ENCODE assay signal across 18 cellular contexts in genomic region chr10:79222186-79222585, GRCh38.
A peak's percentile ranks its signal among the peaks of the same experiment; 100 is the strongest.
DNase-seq lines count a peak whose midpoint lies in the region; ATAC-seq and TF ChIP-seq lines count a peak whose summit lies in the region.
"Had no signal": no experiment of that assay in that cellular context is flagged by ENCODE, and none has a peak within 500 bp of the region (broad histone marks: within the 10 kb centered on the region; RNA-seq: fewer than 3 reads in every experiment).

No MANE protein-coding gene starts in this region.

- H3K27ac ChIP-seq in cingulate gyrus (ENCODE audit: low read depth, low read length) (peak overlapping the region; percentile 61), left ventricle myocardium inferior (replicated peaks) (peak overlapping the region; percentile 94), thyroid gland (peak overlapping the region; percentile 78 to 90 (median 86))
- H3K27ac ChIP-seq: colonic mucosa had no signal

- H3K4me1 Mint-ChIP-seq in osteocyte (ENCODE audit: unreplicated experiment) (peaks cover 53% of the 10 kb centered on the region), immature natural killer cell (peaks cover 0 to 6% of the 10 kb centered on the region in 2 donors)
- H3K4me1 Mint-ChIP-seq: activated CD4-positive, alpha-beta T cell treated with anti-CD3 and anti-CD28 coated beads for 36 hours; activated naive CD8-positive, alpha-beta T cell treated with anti-CD3 and anti-CD28 coated beads, Interleukin-2, amount 10 ng/mL, durations not matched to agents 7 days and 5 days had no signal

- peaks cover 17% of the 10 kb centered on the region for H3K36me3 ChIP-seq in left ventricle myocardium inferior
- H3K36me3 ChIP-seq in thyroid gland = peaks cover 15 to 17% of the 10 kb centered on the region in 2 donors
- H3K36me3 ChIP-seq: colonic mucosa had no signal

- H3K36me3 Mint-ChIP-seq in osteocyte (ENCODE audit: unreplicated experiment) (peaks cover 30% of the 10 kb centered on the region), immature natural killer cell (peaks cover 4 to 10% (median 7%) of the 10 kb centered on the region in 3 donors)
- H3K36me3 Mint-ChIP-seq: activated naive CD8-positive, alpha-beta T cell treated with anti-CD3 and anti-CD28 coated beads, Interleukin-2, amount 10 ng/mL, durations not matched to agents 7 days and 5 days had no signal

- no peak for TF ChIP-seq CTCF in left ventricle myocardium inferior (IDR thresholded peaks at IDR 0.05; ENCODE audit: borderline replicate concordance)
- TF ChIP-seq CTCF in osteocyte (IDR thresholded peaks at IDR 0.05) = no peak
- TF ChIP-seq CTCF in thyroid gland (IDR thresholded peaks at IDR 0.05) = no peak

- no peaks in the 10 kb centered on the region for H3K9me3 ChIP-seq in left ventricle myocardium inferior (replicated peaks)
- H3K9me3 ChIP-seq in thyroid gland = no peaks in the 10 kb centered on the region
- H3K9me3 ChIP-seq: colonic mucosa had no signal

- WGBS in thyroid gland, 2 donors = 37 to 46% methylated on average over 7 of the region's 7 CpGs

- H3K4me3 Mint-ChIP-seq in osteocyte (ENCODE audit: unreplicated experiment) (no peak overlapping the region), immature natural killer cell (no peak overlapping the region)
- H3K4me3 Mint-ChIP-seq: activated CD4-positive, alpha-beta T cell treated with anti-CD3 and anti-CD28 coated beads for 36 hours; activated naive CD8-positive, alpha-beta T cell treated with anti-CD3 and anti-CD28 coated beads, Interleukin-2, amount 10 ng/mL, durations not matched to agents 7 days and 5 days; activated T-cell treated with anti-CD3 and anti-CD28 coated beads, Interleukin-2, amount 50 U/mL, for 24 hours; T-helper 1 cell treated with Interleukin-12 subunit alpha and Interleukin-12 subunit beta and Interleukin-4 antibody, amounts not matched to agents 30 μg/mL and 1 μg/mL, for 36 hours had no signal

- H3K9me3 Mint-ChIP-seq in osteocyte (ENCODE audit: unreplicated experiment) (no peaks in the 10 kb centered on the region), immature natural killer cell (no peaks in the 10 kb centered on the region)
- H3K9me3 Mint-ChIP-seq: activated naive CD8-positive, alpha-beta T cell treated with anti-CD3 and anti-CD28 coated beads, Interleukin-2, amount 10 ng/mL, durations not matched to agents 7 days and 5 days; activated T-cell treated with anti-CD3 and anti-CD28 coated beads, Interleukin-2, amount 50 U/mL, for 24 hours; T-helper 1 cell treated with Interleukin-12 subunit alpha and Interleukin-12 subunit beta and Interleukin-4 antibody, amounts not matched to agents 30 μg/mL and 1 μg/mL, for 36 hours had no signal

- H3K4me3 ChIP-seq in left ventricle myocardium inferior = peak overlapping the region; percentile 0
- no peak overlapping the region for H3K4me3 ChIP-seq in thyroid gland (replicated peaks in 1 of 3)
- H3K4me3 ChIP-seq: colonic mucosa had no signal

- ATAC-seq in GM21423 (IDR thresholded peaks at IDR 0.05; ENCODE audit: unreplicated experiment) = no peak
- ATAC-seq: activated CD4-positive, alpha-beta T cell treated with anti-CD3 and anti-CD28 coated beads for 36 hours; stimulated activated naive CD8-positive, alpha-beta T cell treated with anti-CD3 and anti-CD28 coated beads, Interleukin-15, Interleukin-2, amounts not matched to agents 100 U/mL and 50 U/mL, for 24 hours had no signal

- H3K27me3 ChIP-seq in left ventricle myocardium inferior (ENCODE audit: low read depth) (no peaks in the 10 kb centered on the region), thyroid gland (no peaks in the 10 kb centered on the region)
- H3K27me3 ChIP-seq: colonic mucosa had no signal

- H3K27me3 Mint-ChIP-seq in osteocyte (ENCODE audit: unreplicated experiment) (no peaks in the 10 kb centered on the region), immature natural killer cell (ENCODE audit: low read depth in 3 of 3) (peaks cover 0 to 5% (median 0%) of the 10 kb centered on the region in 3 donors)
- H3K27me3 Mint-ChIP-seq: activated CD4-positive, alpha-beta T cell treated with anti-CD3 and anti-CD28 coated beads for 36 hours; activated naive CD8-positive, alpha-beta T cell treated with anti-CD3 and anti-CD28 coated beads, Interleukin-2, amount 10 ng/mL, durations not matched to agents 7 days and 5 days; activated T-cell treated with anti-CD3 and anti-CD28 coated beads, Interleukin-2, amount 50 U/mL, for 24 hours had no signal

- H3K27ac Mint-ChIP-seq in osteocyte (ENCODE audit: unreplicated experiment) (peak overlapping the region; percentile 86), immature natural killer cell (no peak overlapping the region)
- H3K27ac Mint-ChIP-seq: activated CD4-positive, alpha-beta T cell treated with anti-CD3 and anti-CD28 coated beads for 36 hours; activated naive CD8-positive, alpha-beta T cell treated with anti-CD3 and anti-CD28 coated beads, Interleukin-2, amount 10 ng/mL, durations not matched to agents 7 days and 5 days; activated T-cell treated with anti-CD3 and anti-CD28 coated beads, Interleukin-2, amount 50 U/mL, for 24 hours; T-helper 1 cell treated with Interleukin-12 subunit alpha and Interleukin-12 subunit beta and Interleukin-4 antibody, amounts not matched to agents 30 μg/mL and 1 μg/mL, for 36 hours had no signal

- DNase-seq in left ventricle myocardium inferior = no peak
- DNase-seq in osteocyte (ENCODE audit: extremely low spot score, unreplicated experiment) = no peak
- peak; percentile 70 to 74 for DNase-seq in thyroid gland
- DNase-seq in SKM-1 treated with dmso at 0.1 percent for 144 hours (lab: John Stamatoyannopoulos, UW; ENCODE audit: unreplicated experiment) = no peak
- no peak for DNase-seq in immature natural killer cell
- DNase-seq in midbrain (lab: John Stamatoyannopoulos, UW) = no peak
- DNase-seq: activated CD4-positive, alpha-beta T cell treated with anti-CD3 and anti-CD28 coated beads for 36 hours; activated naive CD8-positive, alpha-beta T cell treated with anti-CD3 and anti-CD28 coated beads, Interleukin-2, amount 10 ng/mL, durations not matched to agents 7 days and 5 days; activated T-cell treated with anti-CD3 and anti-CD28 coated beads, Interleukin-2, amount 50 U/mL, for 24 hours; AML-193; colonic mucosa; mesendoderm; NCI-H187; NCI-H526 treated with DMSO at 0.1 percent for 48 hours; stimulated activated naive CD8-positive, alpha-beta T cell treated with anti-CD3 and anti-CD28 coated beads, Interleukin-15, Interleukin-2, amounts not matched to agents 100 U/mL and 50 U/mL, for 24 hours had no signal

- H3K4me1 ChIP-seq in left ventricle myocardium inferior (peaks cover 71% of the 10 kb centered on the region), thyroid gland (peaks cover 56 to 62% of the 10 kb centered on the region in 2 donors)

- intact Hi-C loops in left ventricle myocardium inferior (cut with micrococcal nuclease) = loop anchor here (10.0 kb wide), 1 partner anchor 53 kb away; no protein-coding TSS in a partner anchor
- intact Hi-C loops in thyroid gland (cut with DNase I) = no loop called here

- TF ChIP-seq POLR2A in thyroid gland (IDR thresholded peaks at IDR 0.05) = no peak

Comparison
In these comparisons a context has a peak if more than half of its experiments do, and no peak if none do; other contexts are left out.
1. DNase-seq: peak in thyroid gland (2 of 2); none in left ventricle myocardium inferior (single experiment), osteocyte (single experiment), SKM-1 treated with dmso at 0.1 percent for 144 hours (single experiment), immature natural killer cell (0 of 3) and midbrain (single experiment).
2. Peak in every context shown above with its lines, with median percentiles within 50 percentile points of each other: H3K27ac ChIP-seq.